ENCODE assay signal across 14 cellular contexts in the genomic region with DNA sequence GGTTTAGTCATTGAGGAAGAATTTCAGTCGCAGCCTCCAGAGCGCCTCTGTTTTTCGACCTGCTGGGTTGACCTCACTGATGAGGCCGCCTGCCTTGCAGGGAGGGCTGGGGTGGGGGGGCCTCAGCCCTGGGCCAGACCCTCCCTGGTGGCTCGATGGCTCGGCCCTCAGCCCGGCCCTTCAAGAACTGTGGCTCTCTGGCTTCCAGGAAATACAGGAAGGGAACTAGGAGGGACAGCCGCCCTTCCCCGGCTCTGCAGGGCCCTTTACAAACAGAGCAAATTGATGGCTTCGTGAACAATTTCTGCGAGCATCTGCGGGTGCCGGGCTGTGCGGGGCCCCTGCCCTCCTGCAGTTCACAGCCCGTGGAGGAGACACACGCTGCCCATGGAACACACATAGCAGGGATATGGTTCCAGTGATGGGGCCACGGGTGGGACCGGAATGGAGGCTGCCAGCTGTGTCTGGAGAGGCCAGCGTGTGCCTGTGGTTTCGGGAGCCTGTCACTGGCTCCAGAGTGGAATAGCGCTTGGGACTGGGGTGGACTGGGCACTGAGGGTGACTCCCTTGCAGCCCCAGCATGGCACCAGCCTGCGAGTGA. TPM values are rescaled to one million over a fixed set of nuclear protein-coding genes. Genes with fewer than 3 reads are reported as not detected.
A peak's percentile ranks its signal among the peaks of the same experiment; 100 is the strongest.
DNase-seq lines count a peak whose midpoint lies in the region; ATAC-seq, FAIRE-seq and TF ChIP-seq lines count a peak whose summit lies in the region.
"Had no signal": no experiment of that assay in that cellular context is flagged by ENCODE, and none has a peak within 500 bp of the region (broad histone marks: within the 10 kb centered on the region; RNA-seq: fewer than 3 reads in every experiment).

No MANE protein-coding gene starts in this region.

- DNase-seq in A549 (ENCODE audit: low read depth in 1 of 2, low spot score in 1 of 2) (no peak), RWPE1 (ENCODE audit: low spot score) (no peak), left cardiac atrium (no peak), posterior vena cava (ENCODE audit: low spot score) (peak; percentile 76), BE2C (no peak), HuH-7 (ENCODE audit: low spot score) (no peak)
- DNase-seq: effector memory CD8-positive, alpha-beta T cell; NCI-H1105 had no signal

- H3K36me3 ChIP-seq in BE2C: no peaks in the 10 kb centered on the region
- H3K36me3 ChIP-seq: upper lobe of left lung had no signal

- TF ChIP-seq EP300 in A549 (IDR thresholded peaks at IDR 0.05): no peak

- no peak for FAIRE-seq in A549 (lab: Jason Lieb, UNC)
- FAIRE-seq: A204.1, frontal cortex had no signal

- H3K27ac ChIP-seq in A549 (peak overlapping the region in 1 of 2 experiments; percentile 60; a peak in 2 of 6 replicates), RWPE1 (peak overlapping the region; percentile 9; the same call in 1 of the 2 replicates)
- H3K27ac ChIP-seq: upper lobe of left lung had no signal

- POLR2A ChIA-PET in A549 (lab: Yijun Ruan, JAX): no interaction called here
- POLR2A ChIA-PET in RWPE1 (lab: Yijun Ruan, JAX; ENCODE audit: low non-redundant PET): no interaction called here

- intact Hi-C loops in left cardiac atrium (cut with DNase I): no loop called here
- intact Hi-C loops in posterior vena cava (cut with DNase I): no loop called here

- TF ChIP-seq POLR2A in A549 (IDR thresholded peaks at IDR 0.05; ENCODE audit: low read length): no peak

- no peak for TF ChIP-seq RAD21 in A549 (conservative IDR thresholded peaks at IDR 0.05 in 1 of 2, IDR thresholded peaks at IDR 0.05 in 1 of 2)

- H3K4me1 ChIP-seq in A549 (peaks cover 18% of the 10 kb centered on the region), BE2C (no peaks in the 10 kb centered on the region; the same call in 1 of the 2 replicates)

- H3K27me3 ChIP-seq in BE2C: no peaks in the 10 kb centered on the region
- H3K27me3 ChIP-seq: upper lobe of left lung had no signal

- no peak for TF ChIP-seq CTCF in A549 (IDR thresholded peaks at IDR 0.05)
- TF ChIP-seq CTCF in RWPE1 (conservative IDR thresholded peaks at IDR 0.05; ENCODE audit: low read depth): no peak
- no peak for TF ChIP-seq CTCF in BE2C (IDR thresholded peaks at IDR 0.05; ENCODE audit: low read depth, low read length)

- WGBS in A549 (ENCODE audit: missing lambda C conversion rate): 67% methylated on average over 15 of the region's 22 CpGs

- ATAC-seq in A549 (no peak; a peak in 1 of 6 replicates), left cardiac atrium (peak; percentile 16 to 32), GM21529 (IDR thresholded peaks at IDR 0.05; ENCODE audit: unreplicated experiment) (no peak), GM21526 (IDR thresholded peaks at IDR 0.05; ENCODE audit: low FRiP score, unreplicated experiment) (no peak)
- ATAC-seq: activated T-helper 17 cell treated with anti-CD3 and anti-CD28 coated beads, Interleukin-2, amount 50 U/mL, for 72 hours; effector memory CD8-positive, alpha-beta T cell had no signal

- CTCF ChIA-PET in A549 (lab: Yijun Ruan, JAX): interaction anchor here (0.9 to 3.0 kb wide), 6 partner anchors 9 to 510 kb away, joined by 3 to 11 read pairs (median 6); no protein-coding TSS in a partner anchor
- CTCF ChIA-PET in RWPE1 (lab: Yijun Ruan, JAX): no interaction called here

- no peaks in the 10 kb centered on the region for H3K9me3 ChIP-seq in A549
- no peaks in the 10 kb centered on the region for H3K9me3 ChIP-seq in BE2C
- H3K9me3 ChIP-seq: upper lobe of left lung had no signal

- peak overlapping the region; percentile 3; the same call in 1 of the 3 replicates for H3K4me2 ChIP-seq in A549

- H3K4me3 ChIP-seq in A549 (no peak overlapping the region), BE2C (ENCODE audit: low read depth, low read length) (no peak overlapping the region)
- H3K4me3 ChIP-seq: upper lobe of left lung had no signal

TF ChIP-seq in A549, 52 proteins besides CTCF, POLR2A, EP300 and RAD21:
- TF ChIP-seq SMC3 (IDR thresholded peaks at IDR 0.05) (no peak), HDAC2 (IDR thresholded peaks at IDR 0.05) (no peak), BHLHE40 (IDR thresholded peaks at IDR 0.05; ENCODE audit: low read depth, low read length) (no peak), ZSCAN20 (CRISPR knock-in tag; IDR thresholded peaks at IDR 0.05) (no peak)

RNA-seq across cellular contexts. Expression of a gene that starts 39.6 kb away (rescaled TPM):
- 15.2 and 16.1 TPM in 2 replicates for polyA plus RNA-seq in A549 (2011; rRNA removed)
- 19.4 and 22.8 TPM in 2 replicates for polyA plus RNA-seq in A549 (2012; cell fraction: cytosol; rRNA removed)
- 109 and 117 TPM in 2 replicates for polyA plus RNA-seq in A549 (2012; cell fraction: nucleus; rRNA removed)
- 50.7 to 72.3 TPM (median 67.5 TPM) in 3 replicates for polyA plus RNA-seq in A549 (2017; fragmentation: RNase III; extraction: RNeasy Plus Mini Kit Qiagen cat#74134 plus additional on column Dnase treatment)
- 18.7 and 27.1 TPM in 2 replicates for polyA minus RNA-seq in A549 (2011; rRNA and poly(A)+ RNA removed)
- total RNA-seq in left cardiac atrium: 10 to 100 TPM; 29.8 to 35.2 TPM
- 100 to 1,000 TPM in 1 of 2 donors, 10 to 100 TPM in 1; 71.1 to 196 TPM for total RNA-seq in posterior vena cava
- polyA plus RNA-seq in BE2C (2012; ENCODE audit: insufficient read depth, insufficient read length, low read depth): 2.0 TPM

Comparison
In these comparisons a context has a peak if more than half of its experiments do, and no peak if none do; other contexts are left out.
1. ATAC-seq: peak in left cardiac atrium (2 of 2); none in A549 (0 of 2), GM21529 (single experiment) and GM21526 (single experiment).